In the genomic region with DNA sequence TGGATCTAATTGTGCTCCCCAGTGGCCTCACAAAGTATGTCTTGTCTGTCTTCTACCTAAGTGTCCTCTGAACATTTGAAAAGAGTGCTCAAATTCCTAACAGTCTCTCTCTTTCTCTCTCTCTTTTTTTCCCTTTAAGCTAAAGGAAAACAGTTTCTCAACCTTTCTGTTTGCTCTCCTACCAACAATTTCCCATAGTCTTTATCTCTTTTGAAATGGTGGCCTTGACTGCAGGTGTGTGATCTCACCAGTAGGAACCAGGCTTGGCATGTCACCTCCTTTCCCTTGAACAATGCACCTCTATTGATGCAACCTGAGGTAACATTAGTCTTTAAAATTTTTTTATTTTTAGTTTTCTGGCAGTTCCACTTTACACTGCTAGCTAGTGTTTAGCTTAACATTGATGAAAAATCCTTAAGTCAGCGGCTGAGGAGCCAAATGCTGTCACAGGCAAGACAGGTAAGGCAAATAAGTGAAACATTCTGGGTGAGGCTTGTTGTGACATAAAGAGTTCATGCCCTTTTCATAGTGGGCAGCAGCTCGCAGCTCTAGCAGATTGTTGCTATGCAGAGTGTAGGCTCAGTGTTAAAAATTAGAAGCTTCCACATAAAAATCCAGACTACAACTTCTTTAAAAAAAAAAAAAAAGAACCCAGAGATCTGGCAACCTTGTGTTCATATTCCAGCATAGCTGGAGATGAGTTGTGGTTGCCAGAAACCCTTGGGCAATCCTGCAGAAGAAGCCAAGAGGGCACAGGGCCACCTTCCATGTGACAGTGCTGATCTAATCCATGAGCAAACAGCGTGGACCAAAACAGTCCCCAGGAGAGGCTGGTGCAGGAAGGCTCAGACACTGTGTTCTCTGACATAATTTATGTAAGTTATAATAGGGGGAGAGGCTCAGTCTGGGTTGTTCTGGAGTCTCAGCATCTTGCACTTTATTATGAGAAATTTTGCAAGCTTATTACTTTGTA, we compare ENCODE assay signal across 1 cellular context.
TF ChIP-seq lines count a peak whose summit lies in the region.

No MANE protein-coding gene starts in this region.

TF ChIP-seq in H1, 55 proteins besides CTCF, POLR2A, EP300 and RAD21 (continued from another document):
- TF ChIP-seq, protein P1, sequence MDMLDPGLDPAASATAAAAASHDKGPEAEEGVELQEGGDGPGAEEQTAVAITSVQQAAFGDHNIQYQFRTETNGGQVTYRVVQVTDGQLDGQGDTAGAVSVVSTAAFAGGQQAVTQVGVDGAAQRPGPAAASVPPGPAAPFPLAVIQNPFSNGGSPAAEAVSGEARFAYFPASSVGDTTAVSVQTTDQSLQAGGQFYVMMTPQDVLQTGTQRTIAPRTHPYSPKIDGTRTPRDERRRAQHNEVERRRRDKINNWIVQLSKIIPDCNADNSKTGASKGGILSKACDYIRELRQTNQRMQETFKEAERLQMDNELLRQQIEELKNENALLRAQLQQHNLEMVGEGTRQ (IDR thresholded peaks at IDR 0.05; ENCODE audit: low read length) = no peak
- TF ChIP-seq BRCA1 (IDR thresholded peaks at IDR 0.05; ENCODE audit: low read depth, low read length) = no peak
- TF ChIP-seq TCF12 (IDR thresholded peaks at IDR 0.05; ENCODE audit: low read depth, low read length) = no peak
- no peak for TF ChIP-seq KDM5A (IDR thresholded peaks at IDR 0.05; ENCODE audit: low read length)
- no peak for TF ChIP-seq SRF (IDR thresholded peaks at IDR 0.05; ENCODE audit: low read depth, low read length)
- 0 out of 2 replicates have a peak, but pooled peaks have one; percentile 45 for TF ChIP-seq KDM1A (IDR thresholded peaks at IDR 0.05; ENCODE audit: borderline replicate concordance, low read length)
- TF ChIP-seq HDAC6 (IDR thresholded peaks at IDR 0.05; ENCODE audit: low read depth, low read length) = no peak
